8 cellular contexts compared by ENCODE assay signal in genomic region chr7:80918909-80919721, GRCh38. TPM values are rescaled to one million over a fixed set of nuclear protein-coding genes. Genes with fewer than 3 reads are reported as not detected.
DNase-seq lines count a peak whose midpoint lies in the region; ATAC-seq and TF ChIP-seq lines count a peak whose summit lies in the region.

SEMA3C (minus strand) TSS chr7:80919051; CDS start chr7:80916781, 2,270 bp downstream.

- peak; percentile 70 for ATAC-seq in GM21526 (IDR thresholded peaks at IDR 0.05; ENCODE audit: low FRiP score, unreplicated experiment)
- no peak for ATAC-seq in HG03045 (IDR thresholded peaks at IDR 0.05; ENCODE audit: unreplicated experiment)

- DNase-seq in DMS153 (lab: John Stamatoyannopoulos, UW) = peak; percentile 71
- peak; percentile 94 for DNase-seq in SK-MEL-5 (ENCODE audit: low read depth, low spot score)
- DNase-seq in dermis microvascular lymphatic vessel endothelial cell (ENCODE audit: low read depth in 2 of 2) = peak; percentile 59 to 92
- DNase-seq in left kidney (ENCODE audit: low read depth, low spot score) = peak; percentile 97
- peak; percentile 1 for DNase-seq in stimulated activated CD4-positive, alpha-beta T cell treated with anti-CD3 and anti-CD28 coated beads, Interleukin-1b, Interleukin-23, amount 100 ng/mL, for 48 hours

- TF ChIP-seq CTCF in LNCAP (IDR thresholded peaks at IDR 0.05) = peak; percentile 32

- in situ Hi-C loops in SK-MEL-5 (cut with HindIII; ENCODE audit: low pct_unique_long_range_greater_than_20kb, low sequenced_read_pairs) = no loop called here

RNA-seq across cellular contexts. Expression of gene SEMA3C, which starts in this region (rescaled TPM):
- 26.2 and 26.4 TPM in 2 replicates for total RNA-seq in SK-MEL-5 (2014; rRNA removed; shearing (Covaris generic))
- 8.2 and 13.4 TPM in 2 replicates for polyA plus RNA-seq in SK-MEL-5 (2015; cell fraction: cytosol; rRNA removed)
- 20.2 and 21.4 TPM in 2 replicates for polyA plus RNA-seq in SK-MEL-5 (2015; cell fraction: nucleus; rRNA removed)
- total RNA-seq in dermis microvascular lymphatic vessel endothelial cell = under 0.01 and 3.9 TPM in 2 replicates

Comparison
In these comparisons a context has a peak if more than half of its experiments do, and no peak if none do; other contexts are left out.
1. DNase-seq: peak in every context shown above with its lines; median percentile 97 in left kidney; 94 in SK-MEL-5; 76 in dermis microvascular lymphatic vessel endothelial cell; 71 in DMS153; 1 in stimulated activated CD4-positive, alpha-beta T cell treated with anti-CD3 and anti-CD28 coated beads, Interleukin-1b, Interleukin-23, amount 100 ng/mL, for 48 hours.